In genomic region chr17:73215414-73215813, GRCh38 we compare ENCODE assay signal across 17 cellular contexts. TPM values are rescaled to one million over a fixed set of nuclear protein-coding genes. Genes with fewer than 3 reads are reported as not detected.
A peak's percentile ranks its signal among the peaks of the same experiment; 100 is the strongest.
DNase-seq lines count a peak whose midpoint lies in the region; ATAC-seq and TF ChIP-seq lines count a peak whose summit lies in the region.
"Had no signal": no experiment of that assay in that cellular context is flagged by ENCODE, and none has a peak within 500 bp of the region (broad histone marks: within the 10 kb centered on the region; RNA-seq: fewer than 3 reads in every experiment).

No MANE protein-coding gene starts in this region.

- H3K36me3 ChIP-seq in CD4-positive, CD25-positive, alpha-beta regulatory T cell (ENCODE audit: control insufficient read depth, insufficient read depth, low read length) = peaks cover 16% of the 10 kb centered on the region
- H3K36me3 ChIP-seq in GM06990 (ENCODE audit: control insufficient read depth, insufficient read depth, low read length) (no peaks in the 10 kb centered on the region; the same call in none of the 2 replicates), PC-3 (ENCODE audit: low read depth, low read length) (peaks cover 2% of the 10 kb centered on the region; the same call in 1 of the 2 replicates), right lobe of liver (no peaks in the 10 kb centered on the region)

- POLR2A ChIA-PET in PC-3 (lab: Charles Lee; ENCODE audit: unreplicated experiment) = interaction anchor here (0.6 kb wide), 1 partner anchor 17 kb away, joined by 5 read pairs; a partner anchor contains a TSS

- peaks cover 26% of the 10 kb centered on the region for H3K4me1 ChIP-seq in CD4-positive, CD25-positive, alpha-beta regulatory T cell (ENCODE audit: control insufficient read depth, insufficient read depth, low read length, poor library complexity, severe bottlenecking)
- H3K4me1 ChIP-seq in PC-3 (ENCODE audit: insufficient read depth, low read length) (no peaks in the 10 kb centered on the region), right lobe of liver (peaks cover 0 to 14% (median 0%) of the 10 kb centered on the region in 4 donors)
- H3K4me1 ChIP-seq: esophagus squamous epithelium, SJCRH30 had no signal

- peaks cover 20 to 55% (median 36%) of the 10 kb centered on the region in 4 donors for H3K4me1 Mint-ChIP-seq in CD4-positive, CD25-positive, alpha-beta regulatory T cell
- H3K4me1 Mint-ChIP-seq: mesothelial cell of epicardium had no signal

- H3K9me2 ChIP-seq in PC-3 (replicated peaks; ENCODE audit: low read length) = no peaks in the 10 kb centered on the region

- no peaks in the 10 kb centered on the region for H3K27me3 Mint-ChIP-seq in CD4-positive, CD25-positive, alpha-beta regulatory T cell

- no peak overlapping the region for H3K27ac ChIP-seq in CD4-positive, CD25-positive, alpha-beta regulatory T cell (ENCODE audit: insufficient read depth, low read length, poor library complexity, severe bottlenecking)
- H3K27ac ChIP-seq in PC-3 (ENCODE audit: low read length) (no peak overlapping the region), right lobe of liver (no peak overlapping the region)
- H3K27ac ChIP-seq: esophagus squamous epithelium, SJCRH30 had no signal

- intact Hi-C loops in PC-3 (cut with micrococcal nuclease) = no loop called here
- intact Hi-C loops in right lobe of liver (cut with DNase I) = no loop called here

- TF ChIP-seq CTCF in GM06990 (IDR thresholded peaks at IDR 0.05; ENCODE audit: insufficient read depth, low read length, poor library complexity, severe bottlenecking) = peak; percentile 29
- peak; percentile 51 for TF ChIP-seq CTCF in PC-3 (conservative IDR thresholded peaks at IDR 0.05; ENCODE audit: low read depth, low read length)
- TF ChIP-seq CTCF in right lobe of liver (IDR thresholded peaks at IDR 0.05) = peak in 1 of 4 donors; percentile 5

- peak overlapping the region in 1 of 4 donors; percentile 14 for H3K4me3 Mint-ChIP-seq in CD4-positive, CD25-positive, alpha-beta regulatory T cell
- H3K4me3 Mint-ChIP-seq: mesothelial cell of epicardium had no signal

- peak overlapping the region; percentile 27 to 89 (median 43) for H3K27ac Mint-ChIP-seq in CD4-positive, CD25-positive, alpha-beta regulatory T cell
- H3K27ac Mint-ChIP-seq: mesothelial cell of epicardium had no signal

- peaks cover 25% of the 10 kb centered on the region for H3K36me3 Mint-ChIP-seq in CD4-positive, CD25-positive, alpha-beta regulatory T cell

- no peaks in the 10 kb centered on the region for H3K9me3 ChIP-seq in CD4-positive, CD25-positive, alpha-beta regulatory T cell (ENCODE audit: control insufficient read depth in 2 of 2, low read length in 2 of 2)
- H3K9me3 ChIP-seq in PC-3 (ENCODE audit: low read length) (no peaks in the 10 kb centered on the region), right lobe of liver (no peaks in the 10 kb centered on the region)
- H3K9me3 ChIP-seq: esophagus squamous epithelium, SJCRH30 had no signal

- H2AFZ ChIP-seq in PC-3 (ENCODE audit: low read length) = no peak overlapping the region

- H3K79me2 ChIP-seq in PC-3 (ENCODE audit: low read length) = peaks cover 10% of the 10 kb centered on the region

- TF ChIP-seq POLR2A in right lobe of liver (IDR thresholded peaks at IDR 0.05) = no peak

- H4K20me1 ChIP-seq in PC-3 (ENCODE audit: low read length) = no peaks in the 10 kb centered on the region

- H3K9me3 Mint-ChIP-seq in CD4-positive, CD25-positive, alpha-beta regulatory T cell = no peaks in the 10 kb centered on the region
- H3K9me3 Mint-ChIP-seq: mesothelial cell of epicardium had no signal

- no peak overlapping the region for H3K4me2 ChIP-seq in PC-3 (ENCODE audit: low read length)

- CTCF ChIA-PET in PC-3 (lab: Charles Lee) = interaction anchor here (1.2 kb wide), 1 partner anchor 8 kb away, joined by 3 read pairs; no protein-coding TSS in a partner anchor

- no peak overlapping the region for H3K9ac ChIP-seq in PC-3 (ENCODE audit: low read length)

- BruUV-seq in PC-3 (replicated peaks; lab: Mats Ljungman, UMichigan) = no TSS peak

- H3K4me3 ChIP-seq in CD4-positive, CD25-positive, alpha-beta regulatory T cell (ENCODE audit: low read depth, low read length) = no peak overlapping the region
- no peak overlapping the region for H3K4me3 ChIP-seq in GM06990 (replicated peaks; ENCODE audit: low read depth, low read length)
- no peak overlapping the region for H3K4me3 ChIP-seq in PC-3 (ENCODE audit: low read length)
- H3K4me3 ChIP-seq in right lobe of liver = no peak overlapping the region
- H3K4me3 ChIP-seq: esophagus squamous epithelium, SJCRH30 had no signal

- no peaks in the 10 kb centered on the region for H3F3A ChIP-seq in PC-3 (ENCODE audit: low read length, unreplicated experiment)

- no peak for DNase-seq in CD4-positive, CD25-positive, alpha-beta regulatory T cell
- no peak for DNase-seq in GM06990 (ENCODE audit: extremely low read depth, insufficient read length)
- peak; percentile 58 for DNase-seq in PC-3
- no peak for DNase-seq in right lobe of liver
- no peak for DNase-seq in NCI-H2227 treated with DMSO at 0.1 percent for 48 hours (lab: John Stamatoyannopoulos, UW)
- no peak for DNase-seq in activated CD4-positive, CD25-positive, alpha-beta regulatory T cell treated with anti-CD3 and anti-CD28 coated beads, Interleukin-2, amount 50 U/mL, for 72 hours
- DNase-seq in hypothalamus (lab: John Stamatoyannopoulos, UW) = no peak
- DNase-seq: activated CD4-positive, CD25-positive, alpha-beta regulatory T cell; activated effector memory CD4-positive, alpha-beta T cell treated with Interleukin-2 at 50 U/mL for 16 hours; esophagus squamous epithelium; Karpas-422; SJCRH30; stimulated activated CD4-positive, alpha-beta T cell treated with anti-CD3 and anti-CD28 coated beads, Interleukin-4, amount 100 ng/mL, for 24 hours had no signal

- no peak for ATAC-seq in CD4-positive, CD25-positive, alpha-beta regulatory T cell (ENCODE audit: low read depth in 2 of 2)
- ATAC-seq in PC-3 (peak; percentile 95), right lobe of liver (peak; percentile 45 to 71 (median 53)), GM18502 (IDR thresholded peaks at IDR 0.05; ENCODE audit: poor library complexity, unreplicated experiment) (no peak)

- H3K27me3 ChIP-seq in CD4-positive, CD25-positive, alpha-beta regulatory T cell (ENCODE audit: control insufficient read depth, insufficient read depth, low read length) = no peaks in the 10 kb centered on the region
- H3K27me3 ChIP-seq in GM06990 (replicated peaks; ENCODE audit: control insufficient read depth, insufficient read depth, low read length) = no peaks in the 10 kb centered on the region
- H3K27me3 ChIP-seq in PC-3 (ENCODE audit: low read length) = no peaks in the 10 kb centered on the region
- H3K27me3 ChIP-seq in right lobe of liver = no peaks in the 10 kb centered on the region
- H3K27me3 ChIP-seq: esophagus squamous epithelium, SJCRH30 had no signal

- WGBS in right lobe of liver (ENCODE audit: insufficient coverage, low coverage, low lambda C conversion rate, missing lambda C conversion rate) = 50% methylated on average over 1 of the region's 3 CpGs

RNA-seq across cellular contexts. Expression of gene COG1, which starts 22.6 kb away (rescaled TPM):
- 61.0 TPM for total RNA-seq in CD4-positive, CD25-positive, alpha-beta regulatory T cell
- 10 to 100 TPM; 18.9 to 31.7 (median 21.2) TPM for polyA plus RNA-seq in CD4-positive, CD25-positive, alpha-beta regulatory T cell
- total RNA-seq in PC-3 (2014; rRNA removed) (24.1 and 31.6 TPM in 2 replicates), right lobe of liver (10 to 100 TPM; 10.5 to 24.7 (median 16.9) TPM)

RNA-seq across cellular contexts. Expression of gene CPSF4L, which starts 46.3 kb away (rescaled TPM):
- total RNA-seq in CD4-positive, CD25-positive, alpha-beta regulatory T cell = not detected
- polyA plus RNA-seq in CD4-positive, CD25-positive, alpha-beta regulatory T cell = not detected
- total RNA-seq in PC-3 (2014; rRNA removed) (not detected in 2 replicates), right lobe of liver (not detected)
- total RNA-seq: cerebellum, esophagus squamous epithelium, NCI-H460, SJCRH30 had no signal

RNA-seq across cellular contexts. Expression of gene SSTR2, which starts 50.6 kb away (rescaled TPM):
- total RNA-seq in CD4-positive, CD25-positive, alpha-beta regulatory T cell = 0.05 TPM
- under 1 TPM in 1 of 4 donors, not detected in 3; 0.05 TPM for polyA plus RNA-seq in CD4-positive, CD25-positive, alpha-beta regulatory T cell
- not detected in 2 replicates for total RNA-seq in PC-3 (2014; rRNA removed)
- total RNA-seq in right lobe of liver = 1 to 10 TPM in 1 of 6 experiments, under 1 TPM in 5; 0.12 to 1.2 (median 0.51) TPM

Comparison
In these comparisons a context has a peak if more than half of its experiments do, and no peak if none do; other contexts are left out.
1. ATAC-seq: peak in PC-3 (single experiment) and right lobe of liver (4 of 4); none in CD4-positive, CD25-positive, alpha-beta regulatory T cell (0 of 2) and GM18502 (single experiment).